8 cellular contexts compared by ENCODE assay signal in genomic region chr6:35737413-35738211, GRCh38. TPM values are rescaled to one million over a fixed set of nuclear protein-coding genes. Genes with fewer than 3 reads are reported as not detected.
DNase-seq lines count a peak whose midpoint lies in the region; ATAC-seq and TF ChIP-seq lines count a peak whose summit lies in the region.

No MANE protein-coding gene starts in this region.

- ATAC-seq in right lobe of liver (peak; percentile 66 to 78 (median 72)), upper lobe of right lung (peak; percentile 87)

- H3K36me3 ChIP-seq in right lobe of liver (no peaks in the 10 kb centered on the region), upper lobe of right lung (no peaks in the 10 kb centered on the region)

- H3K4me1 Mint-ChIP-seq in activated naive CD4-positive, alpha-beta T cell treated with anti-CD3 and anti-CD28 coated beads for 36 hours (ENCODE audit: low read depth), result peaks cover 47% of the 10 kb centered on the region

- TF ChIP-seq CTCF in NB4 (IDR thresholded peaks at IDR 0.05; ENCODE audit: low read depth, low read length), result peak; percentile 78
- peak; percentile 82 to 92 (median 87) for TF ChIP-seq CTCF in right lobe of liver (IDR thresholded peaks at IDR 0.05)
- TF ChIP-seq CTCF in upper lobe of right lung (IDR thresholded peaks at IDR 0.05), result peak; percentile 87

- no peak for DNase-seq in activated naive CD4-positive, alpha-beta T cell treated with anti-CD3 and anti-CD28 coated beads for 36 hours
- DNase-seq in activated naive CD4-positive, alpha-beta T cell treated with anti-CD3 and anti-CD28 coated beads, Interleukin-2, amount 50 U/mL, for 16 hours, result no peak
- DNase-seq in NB4 (ENCODE audit: low read depth) (peak; percentile 88), RPMI8226 (peak; percentile 80), right lobe of liver (peak in 1 of 3 donors; percentile 48), upper lobe of right lung (no peak)
- peak; percentile 69 for DNase-seq in central memory CD4-positive, alpha-beta T cell
- no peak for DNase-seq in effector CD4-positive, alpha-beta T cell

- H3K27ac Mint-ChIP-seq in activated naive CD4-positive, alpha-beta T cell treated with anti-CD3 and anti-CD28 coated beads for 36 hours, result peak overlapping the region; percentile 77

- no peaks in the 10 kb centered on the region for H3K27me3 Mint-ChIP-seq in activated naive CD4-positive, alpha-beta T cell treated with anti-CD3 and anti-CD28 coated beads for 36 hours (ENCODE audit: low read depth)

- H3K27ac ChIP-seq in right lobe of liver, result no peak overlapping the region
- H3K27ac ChIP-seq in upper lobe of right lung, result no peak overlapping the region

- no peaks in the 10 kb centered on the region for H3K9me3 Mint-ChIP-seq in activated naive CD4-positive, alpha-beta T cell treated with anti-CD3 and anti-CD28 coated beads for 36 hours

- H3K27me3 ChIP-seq in right lobe of liver (no peaks in the 10 kb centered on the region), upper lobe of right lung (no peaks in the 10 kb centered on the region)

- H3K4me3 ChIP-seq in NB4 (ENCODE audit: low read depth, low read length) (no peak overlapping the region), right lobe of liver (no peak overlapping the region), upper lobe of right lung (no peak overlapping the region)

- H3K4me3 Mint-ChIP-seq in activated naive CD4-positive, alpha-beta T cell treated with anti-CD3 and anti-CD28 coated beads for 36 hours, result peak overlapping the region; percentile 29

- CTCF ChIA-PET in activated naive CD4-positive, alpha-beta T cell treated with anti-CD3 and anti-CD28 coated beads for 36 hours (lab: Charles Lee), result interaction anchor here (0.5 to 6.1 kb wide), 48 partner anchors 9 to 505 kb away, joined by 3 to 207 read pairs (median 5); partner anchors contain the start of gene TEAD3

- H3K4me1 ChIP-seq in right lobe of liver (peaks cover 6 to 37% (median 18%) of the 10 kb centered on the region in 4 donors), upper lobe of right lung (peaks cover 20% of the 10 kb centered on the region)

- H3K9me3 ChIP-seq in right lobe of liver (no peaks in the 10 kb centered on the region), upper lobe of right lung (no peaks in the 10 kb centered on the region)

- TF ChIP-seq POLR2A in NB4 (IDR thresholded peaks at IDR 0.05; ENCODE audit: extremely low read depth, insufficient read length) (no peak), right lobe of liver (IDR thresholded peaks at IDR 0.05) (no peak)

- intact Hi-C loops in activated naive CD4-positive, alpha-beta T cell treated with anti-CD3 and anti-CD28 coated beads for 36 hours (cut with micrococcal nuclease), result loop anchor here (1.0 to 5.0 kb wide), 7 partner anchors 49 to 440 kb away; partner anchors contain the start of genes DEF6, FKBP5, PPARD and RPL10A
- intact Hi-C loops in right lobe of liver (cut with DNase I) (loop anchor here (5.0 to 10.0 kb wide), 3 partner anchors 153 to 215 kb away; no protein-coding TSS in a partner anchor), upper lobe of right lung (cut with DNase I) (loop anchor here (5.0 kb wide), 1 partner anchor 155 kb away; no protein-coding TSS in a partner anchor)

- 39% methylated on average over 11 of the region's 16 CpGs for WGBS in right lobe of liver (ENCODE audit: insufficient coverage, low coverage, low lambda C conversion rate, missing lambda C conversion rate)

- H3K36me3 Mint-ChIP-seq in activated naive CD4-positive, alpha-beta T cell treated with anti-CD3 and anti-CD28 coated beads for 36 hours (ENCODE audit: low read depth), result no peaks in the 10 kb centered on the region

RNA-seq across cellular contexts. Expression of gene ARMC12, which starts 0.8 kb away (rescaled TPM):
- total RNA-seq in activated naive CD4-positive, alpha-beta T cell treated with anti-CD3 and anti-CD28 coated beads for 36 hours, result 1 to 10 TPM; 3.1 to 3.9 TPM
- 1 to 10 TPM in 3 of 6 experiments, under 1 TPM in 3; 0.22 to 4.4 (median 0.92) TPM for total RNA-seq in right lobe of liver
- total RNA-seq in upper lobe of right lung, result 0.52 TPM

RNA-seq across cellular contexts. Expression of gene CLPSL2, which starts 38.8 kb away (rescaled TPM):
- not detected for total RNA-seq in activated naive CD4-positive, alpha-beta T cell treated with anti-CD3 and anti-CD28 coated beads for 36 hours
- total RNA-seq in right lobe of liver, result not detected
- total RNA-seq in upper lobe of right lung, result not detected

RNA-seq across cellular contexts. Expression of gene CLPSL1, which starts 43.2 kb away (rescaled TPM):
- total RNA-seq in activated naive CD4-positive, alpha-beta T cell treated with anti-CD3 and anti-CD28 coated beads for 36 hours, result not detected
- not detected for total RNA-seq in right lobe of liver
- not detected for total RNA-seq in upper lobe of right lung

RNA-seq across cellular contexts. Expression of gene FKBP5, which starts 48.9 kb away (rescaled TPM):
- 100 to 1,000 TPM; 202 to 208 TPM for total RNA-seq in activated naive CD4-positive, alpha-beta T cell treated with anti-CD3 and anti-CD28 coated beads for 36 hours
- total RNA-seq in right lobe of liver, result 100 to 1,000 TPM in 5 of 6 experiments, 10 to 100 TPM in 1; 36.1 to 387 (median 111) TPM
- 142 TPM for total RNA-seq in upper lobe of right lung

RNA-seq across cellular contexts. Expression of gene CLPS, which starts 59.5 kb away (rescaled TPM):
- not detected for total RNA-seq in activated naive CD4-positive, alpha-beta T cell treated with anti-CD3 and anti-CD28 coated beads for 36 hours
- not detected for total RNA-seq in right lobe of liver
- total RNA-seq in upper lobe of right lung, result not detected

Comparison
In these comparisons a context has a peak if more than half of its experiments do, and no peak if none do; other contexts are left out.
1. DNase-seq: peak in NB4 (single experiment), RPMI8226 (single experiment) and central memory CD4-positive, alpha-beta T cell (single experiment); none in activated naive CD4-positive, alpha-beta T cell treated with anti-CD3 and anti-CD28 coated beads for 36 hours (single experiment), activated naive CD4-positive, alpha-beta T cell treated with anti-CD3 and anti-CD28 coated beads, Interleukin-2, amount 50 U/mL, for 16 hours (single experiment), upper lobe of right lung (single experiment) and effector CD4-positive, alpha-beta T cell (single experiment).
2. Peak in every context shown above with its lines, with median percentiles within 50 percentile points of each other: CTCF ChIP-seq.